8 cellular contexts compared by ENCODE assay signal in the genomic region with DNA sequence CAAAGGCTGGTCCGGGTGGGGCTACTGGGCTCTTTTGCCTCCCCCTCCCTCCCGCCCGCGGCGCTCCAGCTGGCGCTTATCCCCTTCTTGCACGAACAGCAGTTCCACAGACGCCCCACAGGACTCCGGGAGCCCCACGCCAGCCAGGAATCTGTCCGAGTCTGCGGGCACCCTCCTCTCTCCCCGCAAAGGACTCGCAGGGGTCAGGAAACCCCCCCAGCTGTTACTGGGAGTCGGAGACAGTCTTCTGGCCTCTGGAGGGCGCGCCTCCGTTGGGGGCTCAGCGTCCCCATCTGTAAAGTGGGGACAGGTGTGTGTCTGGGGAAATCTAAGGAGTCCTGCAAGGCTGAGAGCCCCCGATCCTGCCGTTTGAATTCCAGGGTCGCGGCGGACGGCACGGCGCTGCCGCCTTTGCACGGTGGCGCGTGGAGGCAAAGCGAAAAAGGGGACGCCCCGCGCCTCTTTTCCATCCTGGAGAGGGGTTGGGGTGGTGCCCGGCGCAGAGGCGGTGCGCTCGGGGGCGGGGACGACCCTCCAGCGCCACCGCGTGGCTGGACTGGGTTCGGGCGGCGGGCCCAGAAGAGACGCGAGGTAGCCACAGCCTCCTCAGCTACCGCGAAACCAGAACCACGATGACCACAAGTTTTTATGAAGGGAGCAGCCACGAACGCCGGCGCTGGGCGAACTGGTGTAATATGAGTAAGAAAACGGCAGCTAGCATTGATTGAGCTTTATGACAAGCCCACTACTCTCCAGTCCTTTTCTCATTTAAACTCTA. TPM values are rescaled to one million over a fixed set of nuclear protein-coding genes. Genes with fewer than 3 reads are reported as not detected.
A peak's percentile ranks its signal among the peaks of the same experiment; 100 is the strongest.
DNase-seq lines count a peak whose midpoint lies in the region; ATAC-seq and TF ChIP-seq lines count a peak whose summit lies in the region.

No MANE protein-coding gene starts in this region.

- WGBS in liver: 8% methylated on average over 59 of the region's 59 CpGs

- H3K4me3 ChIP-seq in coronary artery (peak overlapping the region; percentile 67), liver (ENCODE audit: low read depth in 1 of 3, low read length in 3 of 3) (peak overlapping the region in 2 of 3 donors; percentile 12 to 39)

- peak; percentile 66 for ATAC-seq in HG03066 (IDR thresholded peaks at IDR 0.05; ENCODE audit: low read depth, unreplicated experiment)

- H3K9ac ChIP-seq in liver (ENCODE audit: low read depth in 1 of 2, low read length in 2 of 2): no peak overlapping the region

- H3K27ac ChIP-seq in coronary artery (peak overlapping the region; percentile 44 to 79), liver (ENCODE audit: low read depth in 1 of 2, low read length in 2 of 2) (no peak overlapping the region)

- H3K27me3 ChIP-seq in liver (ENCODE audit: control insufficient read depth in 4 of 4, insufficient read depth in 4 of 4, low read length in 3 of 4): no peaks in the 10 kb centered on the region

- peak; percentile 39 to 62 for DNase-seq in NCI-H524 (lab: John Stamatoyannopoulos, UW)
- DNase-seq in NCI-H524 treated with DMSO at 0.1 percent for 48 hours (lab: John Stamatoyannopoulos, UW): no peak
- peak; percentile 50 to 85 for DNase-seq in NCI-H446 (lab: John Stamatoyannopoulos, UW)
- peak; percentile 88 for DNase-seq in activated CD4-positive, alpha-beta T cell treated with anti-CD3 and anti-CD28 coated beads for 48 hours
- DNase-seq in coronary artery (ENCODE audit: low spot score): peak; percentile 86
- DNase-seq in stimulated activated CD4-positive, alpha-beta T cell treated with anti-CD3 and anti-CD28 coated beads, Interleukin-2, amount 100 ng/mL, for 48 hours: peak; percentile 84 to 89

- no peaks in the 10 kb centered on the region for H3K36me3 ChIP-seq in liver (ENCODE audit: control insufficient read depth in 4 of 4, insufficient read depth in 3 of 4, low read depth in 1 of 4, low read length in 3 of 4)

- TF ChIP-seq CTCF in coronary artery (IDR thresholded peaks at IDR 0.05) (peak; percentile 86), liver (IDR thresholded peaks at IDR 0.05; ENCODE audit: low read depth, low read length, missing input control) (peak; percentile 89)

- peaks cover 0 to 2% (median 0%) of the 10 kb centered on the region in 4 donors for H3K4me1 ChIP-seq in liver (ENCODE audit: control insufficient read depth in 4 of 4, insufficient read depth in 4 of 4, low read length in 3 of 4)

- no peaks in the 10 kb centered on the region for H3K9me3 ChIP-seq in liver (ENCODE audit: control insufficient read depth in 4 of 4, low read length in 3 of 4)

- TF ChIP-seq RAD21 in liver (IDR thresholded peaks at IDR 0.05): peak; percentile 87 to 94

TF ChIP-seq in liver, 16 proteins besides CTCF, POLR2A, EP300 and RAD21:
- TF ChIP-seq EGR1 (IDR thresholded peaks at IDR 0.05; ENCODE audit: low read depth in 2 of 2): no peak
- TF ChIP-seq, protein P1, sequence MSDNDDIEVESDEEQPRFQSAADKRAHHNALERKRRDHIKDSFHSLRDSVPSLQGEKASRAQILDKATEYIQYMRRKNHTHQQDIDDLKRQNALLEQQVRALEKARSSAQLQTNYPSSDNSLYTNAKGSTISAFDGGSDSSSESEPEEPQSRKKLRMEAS (IDR thresholded peaks at IDR 0.05): no peak
- TF ChIP-seq, protein P2, sequence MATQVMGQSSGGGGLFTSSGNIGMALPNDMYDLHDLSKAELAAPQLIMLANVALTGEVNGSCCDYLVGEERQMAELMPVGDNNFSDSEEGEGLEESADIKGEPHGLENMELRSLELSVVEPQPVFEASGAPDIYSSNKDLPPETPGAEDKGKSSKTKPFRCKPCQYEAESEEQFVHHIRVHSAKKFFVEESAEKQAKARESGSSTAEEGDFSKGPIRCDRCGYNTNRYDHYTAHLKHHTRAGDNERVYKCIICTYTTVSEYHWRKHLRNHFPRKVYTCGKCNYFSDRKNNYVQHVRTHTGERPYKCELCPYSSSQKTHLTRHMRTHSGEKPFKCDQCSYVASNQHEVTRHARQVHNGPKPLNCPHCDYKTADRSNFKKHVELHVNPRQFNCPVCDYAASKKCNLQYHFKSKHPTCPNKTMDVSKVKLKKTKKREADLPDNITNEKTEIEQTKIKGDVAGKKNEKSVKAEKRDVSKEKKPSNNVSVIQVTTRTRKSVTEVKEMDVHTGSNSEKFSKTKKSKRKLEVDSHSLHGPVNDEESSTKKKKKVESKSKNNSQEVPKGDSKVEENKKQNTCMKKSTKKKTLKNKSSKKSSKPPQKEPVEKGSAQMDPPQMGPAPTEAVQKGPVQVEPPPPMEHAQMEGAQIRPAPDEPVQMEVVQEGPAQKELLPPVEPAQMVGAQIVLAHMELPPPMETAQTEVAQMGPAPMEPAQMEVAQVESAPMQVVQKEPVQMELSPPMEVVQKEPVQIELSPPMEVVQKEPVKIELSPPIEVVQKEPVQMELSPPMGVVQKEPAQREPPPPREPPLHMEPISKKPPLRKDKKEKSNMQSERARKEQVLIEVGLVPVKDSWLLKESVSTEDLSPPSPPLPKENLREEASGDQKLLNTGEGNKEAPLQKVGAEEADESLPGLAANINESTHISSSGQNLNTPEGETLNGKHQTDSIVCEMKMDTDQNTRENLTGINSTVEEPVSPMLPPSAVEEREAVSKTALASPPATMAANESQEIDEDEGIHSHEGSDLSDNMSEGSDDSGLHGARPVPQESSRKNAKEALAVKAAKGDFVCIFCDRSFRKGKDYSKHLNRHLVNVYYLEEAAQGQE (IDR thresholded peaks at IDR 0.05): no peak
- TF ChIP-seq, protein P3, sequence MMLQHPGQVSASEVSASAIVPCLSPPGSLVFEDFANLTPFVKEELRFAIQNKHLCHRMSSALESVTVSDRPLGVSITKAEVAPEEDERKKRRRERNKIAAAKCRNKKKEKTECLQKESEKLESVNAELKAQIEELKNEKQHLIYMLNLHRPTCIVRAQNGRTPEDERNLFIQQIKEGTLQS (IDR thresholded peaks at IDR 0.05): no peak
- no peak for TF ChIP-seq HNF4G (IDR thresholded peaks at IDR 0.05)
- no peak for TF ChIP-seq HNF4A (conservative IDR thresholded peaks at IDR 0.05)
- TF ChIP-seq SP1 (IDR thresholded peaks at IDR 0.05): no peak
- TF ChIP-seq YY1 (IDR thresholded peaks at IDR 0.05): no peak
- TF ChIP-seq FOXA1 (IDR thresholded peaks at IDR 0.05): no peak

RNA-seq across cellular contexts. Expression of a gene that starts 2.8 kb away (rescaled TPM):
- total RNA-seq in liver: not detected
- polyA plus RNA-seq in liver: not detected

RNA-seq across cellular contexts. Expression of a gene that starts 24.4 kb away (rescaled TPM):
- total RNA-seq in liver: 10 to 100 TPM; 48.4 to 81.0 TPM
- 100 to 1,000 TPM in 1 of 2 donors, 10 to 100 TPM in 1; 68.2 to 102 TPM for polyA plus RNA-seq in liver

RNA-seq across cellular contexts. Expression of a gene that starts 29.8 kb away (rescaled TPM):
- 10 to 100 TPM in 1 of 2 donors, 1 to 10 TPM in 1; 2.8 to 17.6 TPM for total RNA-seq in liver
- 1 to 10 TPM; 1.7 to 3.0 TPM for polyA plus RNA-seq in liver

Comparison
In these comparisons a context has a peak if more than half of its experiments do, and no peak if none do; other contexts are left out.
1. H3K27ac ChIP-seq: peak in coronary artery (2 of 2); none in liver (0 of 2).